Comparison of ENCODE assay signal across 8 cellular contexts in genomic region chr6:85537055-85537494, GRCh38. TPM values are rescaled to one million over a fixed set of nuclear protein-coding genes. Genes with fewer than 3 reads are reported as not detected.
DNase-seq lines count a peak whose midpoint lies in the region; ATAC-seq and TF ChIP-seq lines count a peak whose summit lies in the region.

No MANE protein-coding gene starts in this region.

- no peak for DNase-seq in left ventricle myocardium inferior
- no peak for DNase-seq in Right ventricle myocardium inferior (ENCODE audit: missing footprints)
- no peak for DNase-seq in RWPE2 (ENCODE audit: low spot score)
- DNase-seq in uterus = no peak
- DNase-seq in NCI-H748 treated with DMSO at 0.1 percent for 48 hours (lab: John Stamatoyannopoulos, UW) = no peak
- no peak for DNase-seq in putamen (ENCODE audit: low spot score)

- ATAC-seq in Right ventricle myocardium inferior = no peak
- ATAC-seq in RWPE2 (ENCODE audit: low read depth) = no peak
- ATAC-seq in gastroesophageal sphincter = no peak
- ATAC-seq in GM21619 (IDR thresholded peaks at IDR 0.05; ENCODE audit: unreplicated experiment) = no peak

- TF ChIP-seq CTCF in left ventricle myocardium inferior (IDR thresholded peaks at IDR 0.05; ENCODE audit: borderline replicate concordance) (peak; percentile 72), RWPE2 (IDR thresholded peaks at IDR 0.05; ENCODE audit: poor library complexity, severe bottlenecking) (peak; percentile 84), gastroesophageal sphincter (IDR thresholded peaks at IDR 0.05) (peak; percentile 33 to 61 (median 44)), uterus (IDR thresholded peaks at IDR 0.05) (peak in 3 of 4 experiments; percentile 10 to 56 (median 45))

- 33% methylated on average over 2 of the region's 2 CpGs for WGBS in gastroesophageal sphincter (ENCODE audit: low coverage in 1 of 2), 2 donors

- no peaks in the 10 kb centered on the region for H3K4me1 ChIP-seq in left ventricle myocardium inferior
- H3K4me1 ChIP-seq in RWPE2 (ENCODE audit: insufficient read depth, poor library complexity, severe bottlenecking) = no peaks in the 10 kb centered on the region
- no peaks in the 10 kb centered on the region for H3K4me1 ChIP-seq in gastroesophageal sphincter
- H3K4me1 ChIP-seq in uterus = no peaks in the 10 kb centered on the region

- no peak for TF ChIP-seq EP300 in gastroesophageal sphincter (IDR thresholded peaks at IDR 0.05)

- no peak overlapping the region for H3K4me3 ChIP-seq in left ventricle myocardium inferior
- no peak overlapping the region for H3K4me3 ChIP-seq in RWPE2 (ENCODE audit: severe bottlenecking)
- H3K4me3 ChIP-seq in gastroesophageal sphincter = no peak overlapping the region
- H3K4me3 ChIP-seq in uterus = no peak overlapping the region

- H3K36me3 ChIP-seq in left ventricle myocardium inferior = peaks cover 38% of the 10 kb centered on the region
- H3K36me3 ChIP-seq in RWPE2 (ENCODE audit: low read depth) = peaks cover 59% of the 10 kb centered on the region
- H3K36me3 ChIP-seq in gastroesophageal sphincter = peaks cover 0 to 57% of the 10 kb centered on the region in 2 donors
- H3K36me3 ChIP-seq in uterus = no peaks in the 10 kb centered on the region

- no peaks in the 10 kb centered on the region for H3K27me3 ChIP-seq in left ventricle myocardium inferior (ENCODE audit: low read depth)
- H3K27me3 ChIP-seq in RWPE2 (ENCODE audit: insufficient read depth, poor library complexity, severe bottlenecking) = no peaks in the 10 kb centered on the region
- no peaks in the 10 kb centered on the region for H3K27me3 ChIP-seq in gastroesophageal sphincter
- no peaks in the 10 kb centered on the region for H3K27me3 ChIP-seq in uterus

- intact Hi-C loops in left ventricle myocardium inferior (cut with micrococcal nuclease) = no loop called here
- intact Hi-C loops in Right ventricle myocardium inferior (cut with DNase I) = no loop called here
- intact Hi-C loops in uterus (cut with DNase I; ENCODE audit: low total_unique reads) = no loop called here

- TF ChIP-seq POLR2A in gastroesophageal sphincter (IDR thresholded peaks at IDR 0.05) (no peak), uterus (IDR thresholded peaks at IDR 0.05) (no peak)

- no peaks in the 10 kb centered on the region for H3K9me3 ChIP-seq in left ventricle myocardium inferior (replicated peaks)
- no peaks in the 10 kb centered on the region for H3K9me3 ChIP-seq in RWPE2 (ENCODE audit: severe bottlenecking)
- no peaks in the 10 kb centered on the region for H3K9me3 ChIP-seq in gastroesophageal sphincter
- no peaks in the 10 kb centered on the region for H3K9me3 ChIP-seq in uterus

- H3K27ac ChIP-seq in left ventricle myocardium inferior (replicated peaks) (no peak overlapping the region), RWPE2 (ENCODE audit: poor library complexity, severe bottlenecking) (no peak overlapping the region), gastroesophageal sphincter (no peak overlapping the region), uterus (no peak overlapping the region)

RNA-seq across cellular contexts. Expression of gene SNX14, which starts 56.6 kb away (rescaled TPM):
- total RNA-seq in left ventricle myocardium inferior = 33.7 TPM
- total RNA-seq in Right ventricle myocardium inferior = 24.3 TPM
- 100 to 1,000 TPM in 1 of 4 donors, 10 to 100 TPM in 3; 28.7 to 105 (median 48.8) TPM for total RNA-seq in gastroesophageal sphincter
- total RNA-seq in uterus = 100 to 1,000 TPM in 2 of 4 donors, 10 to 100 TPM in 2; 41.8 to 174 (median 81.3) TPM
